ENCODE assay signal across 9 cellular contexts in genomic region chr5:17282283-17283120, GRCh38.
DNase-seq lines count a peak whose midpoint lies in the region; ATAC-seq and TF ChIP-seq lines count a peak whose summit lies in the region.
"Had no signal": no experiment of that assay in that cellular context is flagged by ENCODE, and none has a peak within 500 bp of the region (broad histone marks: within the 10 kb centered on the region; RNA-seq: fewer than 3 reads in every experiment).

No MANE protein-coding gene starts in this region.

- no peaks in the 10 kb centered on the region for H3K27me3 Mint-ChIP-seq in endodermal cell (ENCODE audit: insufficient read depth)
- H3K27me3 Mint-ChIP-seq: activated naive CD8-positive, alpha-beta T cell treated with anti-CD3 and anti-CD28 coated beads, Interleukin-2, amount 10 ng/mL, durations not matched to agents 7 days and 5 days had no signal

- H3K27me3 ChIP-seq in endodermal cell (ENCODE audit: control insufficient read depth, insufficient read depth, low read length, poor library complexity, severe bottlenecking), result no peaks in the 10 kb centered on the region

- peaks cover 3% of the 10 kb centered on the region for H3K36me3 ChIP-seq in endodermal cell (ENCODE audit: control insufficient read depth, insufficient read depth, low read length)

- intact Hi-C loops in left colon (cut with DNase I, micrococcal nuclease), result no loop called here

- H3K36me3 Mint-ChIP-seq in endodermal cell (ENCODE audit: low read depth), result no peaks in the 10 kb centered on the region
- H3K36me3 Mint-ChIP-seq: activated naive CD8-positive, alpha-beta T cell treated with anti-CD3 and anti-CD28 coated beads, Interleukin-2, amount 10 ng/mL, durations not matched to agents 7 days and 5 days had no signal

- no peaks in the 10 kb centered on the region for H3K9me3 Mint-ChIP-seq in endodermal cell

- H3K27ac Mint-ChIP-seq in endodermal cell, result no peak overlapping the region
- H3K27ac Mint-ChIP-seq: activated naive CD8-positive, alpha-beta T cell treated with anti-CD3 and anti-CD28 coated beads, Interleukin-2, amount 10 ng/mL, durations not matched to agents 7 days and 5 days had no signal

- no peak overlapping the region for H3K9ac ChIP-seq in endodermal cell (ENCODE audit: extremely low read depth, low read length, poor library complexity, severe bottlenecking)

- ATAC-seq in GM21367 (IDR thresholded peaks at IDR 0.05; ENCODE audit: unreplicated experiment) (peak; percentile 95), HG03469 (IDR thresholded peaks at IDR 0.05; ENCODE audit: unreplicated experiment) (peak; percentile 96), left colon (no peak)

- no peaks in the 10 kb centered on the region for H3K9me3 ChIP-seq in endodermal cell (ENCODE audit: control insufficient read depth, low read length)

- no peak overlapping the region for H3K4me3 Mint-ChIP-seq in endodermal cell
- H3K4me3 Mint-ChIP-seq: activated naive CD8-positive, alpha-beta T cell treated with anti-CD3 and anti-CD28 coated beads, Interleukin-2, amount 10 ng/mL, durations not matched to agents 7 days and 5 days had no signal

- no peaks in the 10 kb centered on the region for H3K4me1 ChIP-seq in endodermal cell (ENCODE audit: control insufficient read depth, insufficient read depth, low read length)

- WGBS in endodermal cell (ENCODE audit: insufficient coverage in 1 of 2, insufficient read length in 1 of 2), 2 experiments, result 46 to 59% methylated on average over 2 to 6 of the region's 6 CpGs

- no peak for DNase-seq in endodermal cell
- no peak for DNase-seq in NK-92 (lab: John Stamatoyannopoulos, UW; ENCODE audit: unreplicated experiment)
- DNase-seq in stimulated activated CD4-positive, alpha-beta T cell treated with anti-CD3 and anti-CD28 coated beads, Interleukin-4, amount 100 ng/mL, for 24 hours, result no peak
- DNase-seq in left colon, result no peak
- DNase-seq in activated CD4-positive, alpha-beta T cell treated with anti-CD3 and anti-CD28 coated beads, Interleukin-2, amount 50 U/mL, for 48 hours, result no peak
- DNase-seq: activated naive CD8-positive, alpha-beta T cell treated with anti-CD3 and anti-CD28 coated beads, Interleukin-2, amount 10 ng/mL, durations not matched to agents 7 days and 5 days had no signal

- TF ChIP-seq CTCF in endodermal cell (conservative IDR thresholded peaks at IDR 0.05), result no peak

- H3K4me1 Mint-ChIP-seq in endodermal cell, result no peaks in the 10 kb centered on the region
- H3K4me1 Mint-ChIP-seq: activated naive CD8-positive, alpha-beta T cell treated with anti-CD3 and anti-CD28 coated beads, Interleukin-2, amount 10 ng/mL, durations not matched to agents 7 days and 5 days had no signal

- peak overlapping the region; percentile 32; the same call in 1 of the 2 replicates for H3K4me3 ChIP-seq in GM08714 (ENCODE audit: low read length)
- H3K4me3 ChIP-seq in endodermal cell (ENCODE audit: low read length), result no peak overlapping the region

- H3K27ac ChIP-seq in endodermal cell (ENCODE audit: low read depth, low read length), result peak overlapping the region; percentile 30
